39 cellular contexts compared by ENCODE assay signal in the genomic region with DNA sequence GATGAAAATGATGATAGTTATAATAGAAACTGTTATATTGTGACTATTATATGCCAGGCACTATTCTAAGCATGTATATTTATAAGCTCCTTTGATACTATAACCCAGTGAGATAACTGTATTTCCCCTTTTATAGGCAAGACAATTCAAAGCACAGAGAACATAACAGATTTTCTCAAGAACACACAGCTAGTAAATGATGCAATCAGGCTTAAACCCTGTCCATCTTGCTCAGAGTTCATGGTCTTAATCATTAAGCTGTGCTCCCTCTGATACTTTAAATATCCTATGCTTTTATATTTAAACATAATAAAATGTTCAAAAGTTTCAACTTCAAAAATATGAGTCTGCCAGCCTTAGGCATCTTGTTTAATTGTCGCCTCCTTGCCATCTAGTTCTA.
"Had no signal": no experiment of that assay in that cellular context is flagged by ENCODE, and none has a peak within 500 bp of the region (broad histone marks: within the 10 kb centered on the region; RNA-seq: fewer than 3 reads in every experiment).

No MANE protein-coding gene starts in this region.

- H3K27me3 Mint-ChIP-seq: activated naive CD4-positive, alpha-beta T cell treated with anti-CD3 and anti-CD28 coated beads, Interleukin-2, amount 10 ng/mL, durations not matched to agents 7 days and 5 days; activated naive CD4-positive, alpha-beta T cell treated with anti-CD3 and anti-CD28 coated beads, Interleukin-2, amount 50 U/mL, for 24 hours; activated naive CD8-positive, alpha-beta T cell; activated naive CD8-positive, alpha-beta T cell treated with anti-CD3 and anti-CD28 coated beads for 36 hours; activated naive CD8-positive, alpha-beta T cell treated with anti-CD3 and anti-CD28 coated beads, Interleukin-2, amount 10 ng/mL, durations not matched to agents 7 days and 5 days; activated naive CD8-positive, alpha-beta T cell treated with anti-CD3 and anti-CD28 coated beads, Interleukin-2, amount 50 U/mL, for 24 hours; activated T-cell treated with anti-CD3 and anti-CD28 coated beads, Interleukin-2, amount 50 U/mL, for 24 hours; activated T-helper 17 cell treated with anti-CD3 and anti-CD28 coated beads, Interleukin-2, amount 50 U/mL, for 72 hours; brain; central memory CD8-positive, alpha-beta T cell had no signal

- H3K4me3 ChIP-seq: adrenal gland, ascending aorta, body of pancreas, breast epithelium, cardiac muscle cell had no signal

- H3K4me1 ChIP-seq: adrenal gland, ascending aorta, body of pancreas, breast epithelium had no signal

- H3K27me3 ChIP-seq: adrenal gland, ascending aorta, body of pancreas, brain microvascular endothelial cell, breast epithelium, cardiac muscle cell had no signal

- ATAC-seq: activated naive CD4-positive, alpha-beta T cell treated with anti-CD3 and anti-CD28 coated beads, Interleukin-2, amount 50 U/mL, for 72 hours; activated naive CD8-positive, alpha-beta T cell treated with anti-CD3 and anti-CD28 coated beads, Interleukin-2, amount 50 U/mL, for 24 hours; activated T-cell treated with anti-CD3 and anti-CD28 coated beads, Interleukin-2, amount 50 U/mL, for 4 hours; activated T-cell treated with anti-CD3 and anti-CD28 coated beads, Interleukin-2, amount 50 U/mL, for 72 hours; activated T-helper 17 cell treated with anti-CD3 and anti-CD28 coated beads, Interleukin-2, amount 50 U/mL, for 72 hours; body of pancreas had no signal

- H3K36me3 Mint-ChIP-seq: activated naive CD4-positive, alpha-beta T cell treated with anti-CD3 and anti-CD28 coated beads, Interleukin-2, amount 10 ng/mL, durations not matched to agents 7 days and 5 days; activated naive CD4-positive, alpha-beta T cell treated with anti-CD3 and anti-CD28 coated beads, Interleukin-2, amount 50 U/mL, for 24 hours; activated naive CD4-positive, alpha-beta T cell treated with anti-CD3 and anti-CD28 coated beads, Interleukin-2, amount 50 U/mL, for 72 hours; activated naive CD8-positive, alpha-beta T cell treated with anti-CD3 and anti-CD28 coated beads for 36 hours; activated naive CD8-positive, alpha-beta T cell treated with anti-CD3 and anti-CD28 coated beads, Interleukin-2, amount 10 ng/mL, durations not matched to agents 7 days and 5 days had no signal

- H3K36me3 ChIP-seq: adrenal gland, brain microvascular endothelial cell, breast epithelium had no signal

- FAIRE-seq: bronchial epithelial cell, colon had no signal

- H3K27ac ChIP-seq: adrenal gland, ascending aorta, body of pancreas, brain microvascular endothelial cell, breast epithelium, cardiac muscle cell had no signal

- H3K9me3 ChIP-seq: adrenal gland, ascending aorta, body of pancreas, breast epithelium had no signal

- H3K27ac Mint-ChIP-seq: activated naive CD4-positive, alpha-beta T cell treated with anti-CD3 and anti-CD28 coated beads, Interleukin-2, amount 10 ng/mL, durations not matched to agents 7 days and 5 days; activated naive CD4-positive, alpha-beta T cell treated with anti-CD3 and anti-CD28 coated beads, Interleukin-2, amount 50 U/mL, for 24 hours; activated naive CD4-positive, alpha-beta T cell treated with anti-CD3 and anti-CD28 coated beads, Interleukin-2, amount 50 U/mL, for 72 hours; activated naive CD8-positive, alpha-beta T cell; activated naive CD8-positive, alpha-beta T cell treated with anti-CD3 and anti-CD28 coated beads for 36 hours; activated naive CD8-positive, alpha-beta T cell treated with anti-CD3 and anti-CD28 coated beads, Interleukin-2, amount 10 ng/mL, durations not matched to agents 7 days and 5 days; activated naive CD8-positive, alpha-beta T cell treated with anti-CD3 and anti-CD28 coated beads, Interleukin-2, amount 50 U/mL, for 24 hours; activated T-cell treated with anti-CD3 and anti-CD28 coated beads, Interleukin-2, amount 50 U/mL, for 24 hours; activated T-helper 1 cell treated with anti-CD3 and anti-CD28 coated beads, Interleukin-12 subunit alpha, Interleukin-12 subunit beta, Interleukin-2, Interleukin-4 antibody, amounts not matched to agents 30 ng/mL and 10 ng/mL and 1 ng/mL, durations not matched to agents 14 hours and 24 hours and 36 hours; activated T-helper 17 cell treated with anti-CD3 and anti-CD28 coated beads, Interleukin-2, amount 50 U/mL, for 72 hours; activated T-helper 2 cell treated with anti-CD3 and anti-CD28 coated beads, Interferon-gamma antibody, Interleukin-2, Interleukin-4, amounts not matched to agents 10 μg/mL and 5 μg/mL and 100 μg/mL, durations not matched to agents 14 hours and 24 hours and 36 hours had no signal

- DNase-seq: activated effector memory CD4-positive, alpha-beta T cell treated with anti-CD3 and anti-CD28 coated beads, Interleukin-2, amount 50 U/mL, for 16 hours; activated effector memory CD4-positive, alpha-beta T cell treated with Interleukin-2 at 50 U/mL for 16 hours; activated gamma-delta T cell; activated gamma-delta T cell treated with Interleukin-2 at 50 U/mL for 16 hours; activated naive CD4-positive, alpha-beta T cell; activated naive CD4-positive, alpha-beta T cell treated with anti-CD3 and anti-CD28 coated beads, Interleukin-2, amount 10 ng/mL, durations not matched to agents 7 days and 5 days; activated naive CD4-positive, alpha-beta T cell treated with anti-CD3 and anti-CD28 coated beads, Interleukin-2, amount 50 U/mL, for 16 hours; activated naive CD4-positive, alpha-beta T cell treated with Interleukin-2 at 50 U/mL for 16 hours; activated naive CD8-positive, alpha-beta T cell treated with anti-CD3 and anti-CD28 coated beads for 36 hours; activated naive CD8-positive, alpha-beta T cell treated with anti-CD3 and anti-CD28 coated beads, Interleukin-2, amount 10 ng/mL, durations not matched to agents 7 days and 5 days; activated naive CD8-positive, alpha-beta T cell treated with anti-CD3 and anti-CD28 coated beads, Interleukin-2, amount 50 U/mL, for 24 hours; activated T-cell treated with anti-CD3 and anti-CD28 coated beads, Interleukin-2, amount 50 U/mL, for 1 hour; activated T-cell treated with anti-CD3 and anti-CD28 coated beads, Interleukin-2, amount 50 U/mL, for 24 hours; activated T-cell treated with anti-CD3 and anti-CD28 coated beads, Interleukin-2, amount 50 U/mL, for 4 hours; activated T-cell treated with anti-CD3 and anti-CD28 coated beads, Interleukin-2, amount 50 U/mL, for 48 hours; activated T-cell treated with anti-CD3 and anti-CD28 coated beads, Interleukin-2, amount 50 U/mL, for 72 hours; adrenal gland; amniotic stem cell; amygdala; anterior cingulate cortex; aorta; body of pancreas; brain microvascular endothelial cell; caudate nucleus; central memory CD4-positive, alpha-beta T cell; cerebellar nuclear complex had no signal

- H3K4me3 Mint-ChIP-seq: activated naive CD4-positive, alpha-beta T cell treated with anti-CD3 and anti-CD28 coated beads, Interleukin-2, amount 10 ng/mL, durations not matched to agents 7 days and 5 days; activated naive CD4-positive, alpha-beta T cell treated with anti-CD3 and anti-CD28 coated beads, Interleukin-2, amount 50 U/mL, for 24 hours; activated naive CD8-positive, alpha-beta T cell; activated naive CD8-positive, alpha-beta T cell treated with anti-CD3 and anti-CD28 coated beads for 36 hours; activated naive CD8-positive, alpha-beta T cell treated with anti-CD3 and anti-CD28 coated beads, Interleukin-2, amount 10 ng/mL, durations not matched to agents 7 days and 5 days; activated naive CD8-positive, alpha-beta T cell treated with anti-CD3 and anti-CD28 coated beads, Interleukin-2, amount 50 U/mL, for 24 hours; activated T-cell treated with anti-CD3 and anti-CD28 coated beads, Interleukin-2, amount 50 U/mL, for 24 hours; activated T-cell treated with anti-CD3 and anti-CD28 coated beads, Interleukin-2, amount 50 U/mL, for 4 hours; activated T-cell treated with anti-CD3 and anti-CD28 coated beads, Interleukin-2, amount 50 U/mL, for 72 hours; activated T-helper 1 cell treated with anti-CD3 and anti-CD28 coated beads, Interleukin-12 subunit alpha, Interleukin-12 subunit beta, Interleukin-2, Interleukin-4 antibody, amounts not matched to agents 30 ng/mL and 10 ng/mL and 1 ng/mL, durations not matched to agents 14 hours and 24 hours and 36 hours; activated T-helper 17 cell treated with anti-CD3 and anti-CD28 coated beads, Interleukin-2, amount 50 U/mL, for 72 hours; brain; central memory CD8-positive, alpha-beta T cell had no signal

- H3K4me1 Mint-ChIP-seq: activated naive CD4-positive, alpha-beta T cell treated with anti-CD3 and anti-CD28 coated beads, Interleukin-2, amount 10 ng/mL, durations not matched to agents 7 days and 5 days; activated naive CD4-positive, alpha-beta T cell treated with anti-CD3 and anti-CD28 coated beads, Interleukin-2, amount 50 U/mL, for 24 hours; activated naive CD8-positive, alpha-beta T cell treated with anti-CD3 and anti-CD28 coated beads for 36 hours; activated naive CD8-positive, alpha-beta T cell treated with anti-CD3 and anti-CD28 coated beads, Interleukin-2, amount 50 U/mL, for 24 hours; activated T-helper 17 cell treated with anti-CD3 and anti-CD28 coated beads, Interleukin-2, amount 50 U/mL, for 72 hours; brain; central memory CD8-positive, alpha-beta T cell had no signal

- H3K9me3 Mint-ChIP-seq: activated naive CD4-positive, alpha-beta T cell treated with anti-CD3 and anti-CD28 coated beads, Interleukin-2, amount 10 ng/mL, durations not matched to agents 7 days and 5 days; activated naive CD4-positive, alpha-beta T cell treated with anti-CD3 and anti-CD28 coated beads, Interleukin-2, amount 50 U/mL, for 24 hours; activated naive CD4-positive, alpha-beta T cell treated with anti-CD3 and anti-CD28 coated beads, Interleukin-2, amount 50 U/mL, for 72 hours; activated naive CD8-positive, alpha-beta T cell treated with anti-CD3 and anti-CD28 coated beads for 36 hours; activated naive CD8-positive, alpha-beta T cell treated with anti-CD3 and anti-CD28 coated beads, Interleukin-2, amount 10 ng/mL, durations not matched to agents 7 days and 5 days; activated naive CD8-positive, alpha-beta T cell treated with anti-CD3 and anti-CD28 coated beads, Interleukin-2, amount 50 U/mL, for 24 hours; activated T-cell treated with anti-CD3 and anti-CD28 coated beads, Interleukin-2, amount 50 U/mL, for 24 hours; activated T-cell treated with anti-CD3 and anti-CD28 coated beads, Interleukin-2, amount 50 U/mL, for 4 hours; activated T-cell treated with anti-CD3 and anti-CD28 coated beads, Interleukin-2, amount 50 U/mL, for 72 hours; activated T-helper 1 cell treated with anti-CD3 and anti-CD28 coated beads, Interleukin-12 subunit alpha, Interleukin-12 subunit beta, Interleukin-2, Interleukin-4 antibody, amounts not matched to agents 30 ng/mL and 10 ng/mL and 1 ng/mL, durations not matched to agents 14 hours and 24 hours and 36 hours; activated T-helper 17 cell treated with anti-CD3 and anti-CD28 coated beads, Interleukin-2, amount 50 U/mL, for 72 hours; activated T-helper 2 cell treated with anti-CD3 and anti-CD28 coated beads, Interferon-gamma antibody, Interleukin-2, Interleukin-4, amounts not matched to agents 10 μg/mL and 5 μg/mL and 100 μg/mL, durations not matched to agents 14 hours and 24 hours and 36 hours; central memory CD8-positive, alpha-beta T cell had no signal
